Comparison of ENCODE assay signal across 17 cellular contexts in genomic region chr1:205783904-205784303, GRCh38. TPM values are rescaled to one million over a fixed set of nuclear protein-coding genes. Genes with fewer than 3 reads are reported as not detected.
DNase-seq lines count a peak whose midpoint lies in the region; ATAC-seq and TF ChIP-seq lines count a peak whose summit lies in the region.
"Had no signal": no experiment of that assay in that cellular context is flagged by ENCODE, and none has a peak within 500 bp of the region (broad histone marks: within the 10 kb centered on the region; RNA-seq: fewer than 3 reads in every experiment).

No MANE protein-coding gene starts in this region.

- no peaks in the 10 kb centered on the region for H3K79me2 ChIP-seq in osteoblast (ENCODE audit: insufficient read depth, low read length)

- no peak overlapping the region for H3K27ac ChIP-seq in osteoblast (ENCODE audit: low read depth, low read length)
- H3K27ac ChIP-seq in endodermal cell (ENCODE audit: low read depth, low read length), result no peak overlapping the region

- H3K27me3 Mint-ChIP-seq in endodermal cell (ENCODE audit: insufficient read depth), result peaks cover 3% of the 10 kb centered on the region

- H3K9me3 ChIP-seq in osteoblast (ENCODE audit: low read depth, low read length) (no peaks in the 10 kb centered on the region), endodermal cell (ENCODE audit: control insufficient read depth, low read length) (no peaks in the 10 kb centered on the region)

- no peak overlapping the region for H3K4me2 ChIP-seq in osteoblast (ENCODE audit: insufficient read depth, low read length)

- no peak overlapping the region for H3K4me3 Mint-ChIP-seq in endodermal cell
- H3K4me3 Mint-ChIP-seq: nephron progenitor cell had no signal

- ATAC-seq in HG02870 (IDR thresholded peaks at IDR 0.05; ENCODE audit: unreplicated experiment), result no peak

- peaks cover 9% of the 10 kb centered on the region for H3K4me1 Mint-ChIP-seq in endodermal cell

- peaks cover 4% of the 10 kb centered on the region for H3K4me1 ChIP-seq in osteoblast (ENCODE audit: insufficient read depth, low read length)
- peaks cover 5% of the 10 kb centered on the region for H3K4me1 ChIP-seq in endodermal cell (ENCODE audit: control insufficient read depth, insufficient read depth, low read length)

- H3K36me3 ChIP-seq in osteoblast (ENCODE audit: insufficient read depth, low read length) (no peaks in the 10 kb centered on the region), endodermal cell (ENCODE audit: control insufficient read depth, insufficient read depth, low read length) (no peaks in the 10 kb centered on the region)

- no peak overlapping the region for H3K27ac Mint-ChIP-seq in endodermal cell
- H3K27ac Mint-ChIP-seq: nephron progenitor cell had no signal

- TF ChIP-seq CTCF in fibroblast of pulmonary artery (IDR thresholded peaks at IDR 0.05; ENCODE audit: low read length, missing control alignments) (no peak), osteoblast (IDR thresholded peaks at IDR 0.05; ENCODE audit: extremely low read depth, low read depth, low read length) (no peak), endodermal cell (conservative IDR thresholded peaks at IDR 0.05) (no peak)

- H3K4me3 ChIP-seq in fibroblast of pulmonary artery (replicated peaks; ENCODE audit: low read depth, low read length) (no peak overlapping the region), osteoblast (ENCODE audit: insufficient read depth, low read length) (no peak overlapping the region), endodermal cell (ENCODE audit: low read length) (no peak overlapping the region)

- H3K27me3 ChIP-seq in osteoblast (ENCODE audit: insufficient read depth, low read length), result no peaks in the 10 kb centered on the region
- no peaks in the 10 kb centered on the region for H3K27me3 ChIP-seq in endodermal cell (ENCODE audit: control insufficient read depth, insufficient read depth, low read length, poor library complexity, severe bottlenecking)

- no peaks in the 10 kb centered on the region for H3K9me3 Mint-ChIP-seq in endodermal cell
- H3K9me3 Mint-ChIP-seq: nephron progenitor cell had no signal

- 89 to 100% methylated on average over 3 to 4 of the region's 4 CpGs for WGBS in endodermal cell (ENCODE audit: insufficient coverage in 1 of 2, insufficient read length in 1 of 2), 2 experiments

- H3K9ac ChIP-seq in endodermal cell (ENCODE audit: extremely low read depth, low read length, poor library complexity, severe bottlenecking), result no peak overlapping the region

- no peaks in the 10 kb centered on the region for H3K36me3 Mint-ChIP-seq in endodermal cell (ENCODE audit: low read depth)

- peak; percentile 61 for DNase-seq in AG08396 (ENCODE audit: low spot score)
- DNase-seq in RPMI7951 (ENCODE audit: low read depth), result peak; percentile 72
- peak; percentile 29 for DNase-seq in fibroblast of pulmonary artery (ENCODE audit: low read depth)
- peak; percentile 84 for DNase-seq in osteoblast (ENCODE audit: insufficient read length, low spot score, missing footprints)
- DNase-seq in endodermal cell, result no peak
- DNase-seq in NCI-H1694 treated with DMSO at 0.1 percent for 48 hours (lab: John Stamatoyannopoulos, UW), result no peak
- no peak for DNase-seq in T1000 (lab: John Stamatoyannopoulos, UW)
- DNase-seq: activated CD4-positive, alpha-beta T cell treated with anti-CD3 and anti-CD28 coated beads for 48 hours; activated T-cell treated with anti-CD3 and anti-CD28 coated beads, Interleukin-2, amount 50 U/mL, for 48 hours; effector CD8-positive, alpha-beta T cell; glutamatergic neuron; KBM-7; NCI-H146; NCI-H526 treated with DMSO at 0.1 percent for 48 hours; nephron progenitor cell; T-helper 2 cell had no signal

- H4K20me1 ChIP-seq in osteoblast (ENCODE audit: insufficient read depth, low read length), result no peaks in the 10 kb centered on the region

- no peak overlapping the region for H2AFZ ChIP-seq in osteoblast (ENCODE audit: low read length)

RNA-seq across cellular contexts. Expression of gene RAB29, which starts 8.6 kb away (rescaled TPM):
- 14.6 and 15.1 TPM in 2 replicates for total RNA-seq in RPMI7951 (2014; rRNA removed; shearing (Covaris generic))
- total RNA-seq in osteoblast, result 37.6 and 43.3 TPM in 2 replicates
- total RNA-seq in endodermal cell, result 1 to 10 TPM; 5.7 to 7.2 TPM
- polyA plus RNA-seq in endodermal cell (2013, experiment 1 of 2), result 6.7 TPM
- polyA plus RNA-seq in endodermal cell (2013, experiment 2 of 2), result 5.6 TPM

RNA-seq across cellular contexts. Expression of gene SLC41A1, which starts 29.1 kb away (rescaled TPM):
- 7.8 and 10.2 TPM in 2 replicates for total RNA-seq in RPMI7951 (2014; rRNA removed; shearing (Covaris generic))
- total RNA-seq in osteoblast, result 28.0 and 29.3 TPM in 2 replicates
- total RNA-seq in endodermal cell, result 10 to 100 TPM; 17.1 to 32.8 TPM
- polyA plus RNA-seq in endodermal cell (2013, experiment 1 of 2), result 18.3 TPM
- 16.3 TPM for polyA plus RNA-seq in endodermal cell (2013, experiment 2 of 2)

RNA-seq across cellular contexts. Expression of gene NUCKS1, which starts 33.9 kb away (rescaled TPM):
- 154 and 176 TPM in 2 replicates for total RNA-seq in RPMI7951 (2014; rRNA removed; shearing (Covaris generic))
- 132 and 140 TPM in 2 replicates for total RNA-seq in osteoblast
- total RNA-seq in endodermal cell, result 100 to 1,000 TPM; 380 to 532 TPM
- polyA plus RNA-seq in endodermal cell (2013, experiment 1 of 2), result 267 TPM
- 284 TPM for polyA plus RNA-seq in endodermal cell (2013, experiment 2 of 2)

Comparison
In these comparisons a context has a peak if more than half of its experiments do, and no peak if none do; other contexts are left out.
1. DNase-seq: peak in AG08396 (single experiment), RPMI7951 (single experiment), fibroblast of pulmonary artery (single experiment) and osteoblast (single experiment); none in endodermal cell (single experiment), NCI-H1694 treated with DMSO at 0.1 percent for 48 hours (single experiment) and T1000 (single experiment).